9 cellular contexts compared by ENCODE assay signal in genomic region chr9:123997665-123998277, GRCh38. TPM values are rescaled to one million over a fixed set of nuclear protein-coding genes. Genes with fewer than 3 reads are reported as not detected.
A peak's percentile ranks its signal among the peaks of the same experiment; 100 is the strongest.
DNase-seq lines count a peak whose midpoint lies in the region; ATAC-seq and TF ChIP-seq lines count a peak whose summit lies in the region.
"Had no signal": no experiment of that assay in that cellular context is flagged by ENCODE, and none has a peak within 500 bp of the region (broad histone marks: within the 10 kb centered on the region; RNA-seq: fewer than 3 reads in every experiment).

No MANE protein-coding gene starts in this region.

- peaks cover 75% of the 10 kb centered on the region for H3K27me3 Mint-ChIP-seq in activated CD4-positive, alpha-beta T cell treated with anti-CD3 and anti-CD28 coated beads, Interleukin-2, amount 10 ng/mL, durations not matched to agents 24 days and 14 days
- H3K27me3 Mint-ChIP-seq in brain (peaks cover 77% of the 10 kb centered on the region), neural crest cell (ENCODE audit: low read depth) (peaks cover 87% of the 10 kb centered on the region)

- CTCF ChIA-PET in HEK293T (lab: Yijun Ruan, JAX) = no interaction called here

- TF ChIP-seq CTCF in brain (conservative IDR thresholded peaks at IDR 0.05) (no peak), neural crest cell (conservative IDR thresholded peaks at IDR 0.05) (no peak)

- ATAC-seq in HG03378 (IDR thresholded peaks at IDR 0.05; ENCODE audit: unreplicated experiment) = peak; percentile 45
- ATAC-seq in HG03439 (IDR thresholded peaks at IDR 0.05; ENCODE audit: unreplicated experiment) = no peak

- DNase-seq in activated CD4-positive, alpha-beta T cell treated with anti-CD3 and anti-CD28 coated beads, Interleukin-2, amount 10 ng/mL, durations not matched to agents 24 days and 14 days = peak; percentile 69
- DNase-seq in activated CD4-positive, alpha-beta T cell treated with anti-CD3 and anti-CD28 coated beads, Interleukin-2, amount 50 U/mL, for 4 hours = no peak
- DNase-seq in neural crest cell (ENCODE audit: low read depth, low spot score) (no peak), SW480 (ENCODE audit: low spot score) (no peak), HEK293T (ENCODE audit: extremely low spot score) (no peak)

- POLR2A ChIA-PET in HEK293T (lab: Yijun Ruan, JAX) = no interaction called here

- intact Hi-C loops in activated CD4-positive, alpha-beta T cell treated with anti-CD3 and anti-CD28 coated beads, Interleukin-2, amount 10 ng/mL, durations not matched to agents 24 days and 14 days (cut with micrococcal nuclease) = loop anchor here (2.0 to 5.0 kb wide), 3 partner anchors 69 to 449 kb away; no protein-coding TSS in a partner anchor

- H3K36me3 Mint-ChIP-seq in activated CD4-positive, alpha-beta T cell treated with anti-CD3 and anti-CD28 coated beads, Interleukin-2, amount 10 ng/mL, durations not matched to agents 24 days and 14 days (ENCODE audit: low read depth) = peaks cover 2% of the 10 kb centered on the region
- H3K36me3 Mint-ChIP-seq in brain (no peaks in the 10 kb centered on the region), neural crest cell (ENCODE audit: low read depth) (no peaks in the 10 kb centered on the region)

- peaks cover 27% of the 10 kb centered on the region for H3K4me1 Mint-ChIP-seq in activated CD4-positive, alpha-beta T cell treated with anti-CD3 and anti-CD28 coated beads, Interleukin-2, amount 10 ng/mL, durations not matched to agents 24 days and 14 days
- H3K4me1 Mint-ChIP-seq in brain (peaks cover 33% of the 10 kb centered on the region), neural crest cell (peaks cover 21% of the 10 kb centered on the region)

- H3K4me3 Mint-ChIP-seq in activated CD4-positive, alpha-beta T cell treated with anti-CD3 and anti-CD28 coated beads, Interleukin-2, amount 10 ng/mL, durations not matched to agents 24 days and 14 days = peak overlapping the region; percentile 48
- H3K4me3 Mint-ChIP-seq in brain = peak overlapping the region; percentile 32 to 96 (median 91)
- H3K4me3 Mint-ChIP-seq in neural crest cell = peak overlapping the region; percentile 36

- H3K9me3 Mint-ChIP-seq in activated CD4-positive, alpha-beta T cell treated with anti-CD3 and anti-CD28 coated beads, Interleukin-2, amount 10 ng/mL, durations not matched to agents 24 days and 14 days = no peaks in the 10 kb centered on the region
- H3K9me3 Mint-ChIP-seq in brain (peaks cover 0 to 15% (median 7%) of the 10 kb centered on the region in 5 experiments), neural crest cell (no peaks in the 10 kb centered on the region)

- peak overlapping the region; percentile 46 for H3K27ac Mint-ChIP-seq in activated CD4-positive, alpha-beta T cell treated with anti-CD3 and anti-CD28 coated beads, Interleukin-2, amount 10 ng/mL, durations not matched to agents 24 days and 14 days
- H3K27ac Mint-ChIP-seq in brain = peak overlapping the region in 3 of 5 experiments; percentile 71 to 100 (median 99)
- H3K27ac Mint-ChIP-seq in neural crest cell (ENCODE audit: unreplicated experiment) = no peak overlapping the region

TF ChIP-seq in HEK293T, 16 proteins besides CTCF, POLR2A, EP300 and RAD21:
- TF ChIP-seq LEF1 (IDR thresholded peaks at IDR 0.05; ENCODE audit: borderline replicate concordance) (no peak), TARDBP (IDR thresholded peaks at IDR 0.05) (no peak), ELF4 (IDR thresholded peaks at IDR 0.05) (no peak), PKNOX1 (IDR thresholded peaks at IDR 0.05) (no peak), FOXK2 (IDR thresholded peaks at IDR 0.05) (no peak), FOXM1 (IDR thresholded peaks at IDR 0.05; ENCODE audit: borderline replicate concordance) (no peak), NFRKB (IDR thresholded peaks at IDR 0.05) (no peak), FOXA1 (IDR thresholded peaks at IDR 0.05) (no peak), L3MBTL2 (conservative IDR thresholded peaks at IDR 0.05) (no peak)

RNA-seq across cellular contexts. Expression of gene LHX2, which starts 13.8 kb away (rescaled TPM):
- not detected in 2 replicates for total RNA-seq in activated CD4-positive, alpha-beta T cell treated with anti-CD3 and anti-CD28 coated beads, Interleukin-2, amount 10 ng/mL, durations not matched to agents 24 days and 14 days
- 283 TPM for polyA plus RNA-seq in brain (ENCODE audit: insufficient read depth, low read depth, low replicate concordance)
- total RNA-seq in neural crest cell = 0.19 TPM in 1 of 2 replicates, not detected in the other
- polyA plus RNA-seq: esophagus had no signal

Comparison
In these comparisons a context has a peak if more than half of its experiments do, and no peak if none do; other contexts are left out.
1. H3K4me3 Mint-ChIP-seq: peak in every context shown above with its lines; median percentile 91 in brain; 48 in activated CD4-positive, alpha-beta T cell treated with anti-CD3 and anti-CD28 coated beads, Interleukin-2, amount 10 ng/mL, durations not matched to agents 24 days and 14 days; 36 in neural crest cell.